9 cellular contexts compared by ENCODE assay signal in the genomic region with DNA sequence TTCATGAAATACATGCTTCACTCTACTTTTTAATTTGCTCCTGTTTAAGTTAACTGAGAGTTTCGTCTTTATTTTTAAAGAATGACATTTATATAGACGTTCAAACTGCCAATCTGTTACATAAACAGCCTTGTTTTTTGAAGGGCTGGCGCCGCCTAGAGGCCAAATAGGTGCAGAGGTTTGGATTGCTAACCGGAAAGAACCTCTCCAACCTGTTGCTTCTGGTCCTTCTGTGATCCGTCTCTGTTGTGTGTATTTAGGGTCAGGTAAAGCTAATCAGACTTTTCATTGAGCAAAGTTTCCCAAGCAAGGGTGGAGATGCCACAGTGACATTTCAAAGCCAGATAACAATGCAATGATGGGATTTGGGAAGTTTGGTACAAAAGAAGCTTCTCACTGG. TPM values are rescaled to one million over a fixed set of nuclear protein-coding genes. Genes with fewer than 3 reads are reported as not detected.
DNase-seq lines count a peak whose midpoint lies in the region; ATAC-seq, FAIRE-seq and TF ChIP-seq lines count a peak whose summit lies in the region.
"Had no signal": no experiment of that assay in that cellular context is flagged by ENCODE, and none has a peak within 500 bp of the region (broad histone marks: within the 10 kb centered on the region; RNA-seq: fewer than 3 reads in every experiment).

No MANE protein-coding gene starts in this region.

- TF ChIP-seq CTCF in CD4-positive, alpha-beta T cell (IDR thresholded peaks at IDR 0.05) = peak; percentile 85
- peak; percentile 85 to 97 for TF ChIP-seq CTCF in endothelial cell of umbilical vein (IDR thresholded peaks at IDR 0.05; ENCODE audit: extremely low read depth in 1 of 2, insufficient read depth in 1 of 2, low read depth in 1 of 2, low read length in 2 of 2)

- CTCF ChIA-PET in CD4-positive, alpha-beta T cell (lab: Charles Lee) = interaction anchor here (0.7 to 1.2 kb wide), 4 partner anchors 14 to 1114 kb away, joined by 3 to 5 read pairs (median 3); no protein-coding TSS in a partner anchor
- CTCF ChIA-PET in activated CD8-positive, alpha-beta memory T cell treated with anti-CD3 and anti-CD28 coated beads, Interleukin-2, amount 10 ng/mL, durations not matched to agents 7 days and 5 days (lab: Charles Lee) = interaction anchor here (0.7 to 3.1 kb wide), 8 partner anchors 8 to 301 kb away, joined by 3 to 30 read pairs (median 8); no protein-coding TSS in a partner anchor
- CTCF ChIA-PET in endothelial cell of umbilical vein (lab: Charles Lee) = interaction anchor here (0.6 to 6.0 kb wide), 28 partner anchors 9 to 1482 kb away, joined by 3 to 227 read pairs (median 6); partner anchors contain the start of gene GLIS3

- no peaks in the 10 kb centered on the region for H3K36me3 ChIP-seq in endothelial cell of umbilical vein (ENCODE audit: control insufficient read depth in 2 of 2, extremely low read depth in 1 of 2, insufficient read depth in 2 of 2, low read length in 2 of 2)

- no peaks in the 10 kb centered on the region for H3K79me2 ChIP-seq in endothelial cell of umbilical vein (ENCODE audit: control insufficient read depth, insufficient read depth, low read length)

- intact Hi-C loops in CD4-positive, alpha-beta T cell (cut with DNase I, micrococcal nuclease) = loop anchor here (1.0 to 10.0 kb wide), 6 partner anchors 24 to 1483 kb away; no protein-coding TSS in a partner anchor
- intact Hi-C loops in endothelial cell of umbilical vein (cut with micrococcal nuclease) = loop anchor here (1.0 to 10.0 kb wide), 5 partner anchors 24 to 865 kb away; no protein-coding TSS in a partner anchor

- no peaks in the 10 kb centered on the region for H4K20me1 ChIP-seq in endothelial cell of umbilical vein (replicated peaks; ENCODE audit: control insufficient read depth, extremely low read depth, insufficient read depth, low read length)

- H3K4me1 ChIP-seq in endothelial cell of umbilical vein (ENCODE audit: control insufficient read depth, extremely low read depth, insufficient read depth, low read length) = peaks cover 6% of the 10 kb centered on the region

- H3K9ac ChIP-seq in endothelial cell of umbilical vein (replicated peaks; ENCODE audit: extremely low read depth, insufficient read depth, low read length) = no peak overlapping the region

- no peaks in the 10 kb centered on the region for H3K36me3 Mint-ChIP-seq in CD4-positive, alpha-beta T cell (ENCODE audit: low read depth)
- no peaks in the 10 kb centered on the region for H3K36me3 Mint-ChIP-seq in activated CD8-positive, alpha-beta memory T cell treated with anti-CD3 and anti-CD28 coated beads, Interleukin-2, amount 10 ng/mL, durations not matched to agents 7 days and 5 days

- no peak overlapping the region for H3K4me3 ChIP-seq in endothelial cell of umbilical vein (replicated peaks in 1 of 3; ENCODE audit: insufficient read depth in 1 of 3, low read depth in 1 of 3, low read length in 3 of 3)

- peaks cover 7% of the 10 kb centered on the region for H3K4me1 Mint-ChIP-seq in CD4-positive, alpha-beta T cell (ENCODE audit: low read depth)
- peaks cover 3% of the 10 kb centered on the region for H3K4me1 Mint-ChIP-seq in activated CD8-positive, alpha-beta memory T cell treated with anti-CD3 and anti-CD28 coated beads, Interleukin-2, amount 10 ng/mL, durations not matched to agents 7 days and 5 days

- POLR2A ChIA-PET in CD4-positive, alpha-beta T cell (lab: Charles Lee) = no interaction called here
- POLR2A ChIA-PET in endothelial cell of umbilical vein (lab: Charles Lee) = no interaction called here

- H3K9me3 ChIP-seq in CD4-positive, alpha-beta T cell (ENCODE audit: control insufficient read depth, low read length) = no peaks in the 10 kb centered on the region
- no peaks in the 10 kb centered on the region for H3K9me3 ChIP-seq in endothelial cell of umbilical vein (replicated peaks; ENCODE audit: control insufficient read depth, insufficient read depth, low read length)

- H3K9me1 ChIP-seq in endothelial cell of umbilical vein (replicated peaks; ENCODE audit: control insufficient read depth, extremely low read depth, insufficient read depth, low read length) = no peaks in the 10 kb centered on the region

- no TSS peak for BruUV-seq in endothelial cell of umbilical vein (replicated peaks; lab: Mats Ljungman, UMichigan)

- H3K27me3 Mint-ChIP-seq in CD4-positive, alpha-beta T cell = no peaks in the 10 kb centered on the region
- H3K27me3 Mint-ChIP-seq in activated CD8-positive, alpha-beta memory T cell treated with anti-CD3 and anti-CD28 coated beads, Interleukin-2, amount 10 ng/mL, durations not matched to agents 7 days and 5 days = no peaks in the 10 kb centered on the region

- peak; percentile 94 for ATAC-seq in CD4-positive, alpha-beta T cell (ENCODE audit: poor library complexity)
- ATAC-seq in GM19395 (IDR thresholded peaks at IDR 0.05; ENCODE audit: unreplicated experiment) = peak; percentile 86
- ATAC-seq in activated CD8-positive, alpha-beta memory T cell treated with anti-CD3 and anti-CD28 coated beads, Interleukin-2, amount 10 ng/mL, durations not matched to agents 7 days and 5 days = peak; percentile 86

- no peaks in the 10 kb centered on the region for H3K27me3 ChIP-seq in CD4-positive, alpha-beta T cell (ENCODE audit: control insufficient read depth, insufficient read depth, low read length)
- no peaks in the 10 kb centered on the region for H3K27me3 ChIP-seq in endothelial cell of umbilical vein (ENCODE audit: control insufficient read depth in 2 of 2, insufficient read depth in 2 of 2, low read length in 2 of 2)

- no peaks in the 10 kb centered on the region for H3K9me3 Mint-ChIP-seq in CD4-positive, alpha-beta T cell
- no peaks in the 10 kb centered on the region for H3K9me3 Mint-ChIP-seq in activated CD8-positive, alpha-beta memory T cell treated with anti-CD3 and anti-CD28 coated beads, Interleukin-2, amount 10 ng/mL, durations not matched to agents 7 days and 5 days (ENCODE audit: low read depth)

- TF ChIP-seq POLR2A in endothelial cell of umbilical vein (IDR thresholded peaks at IDR 0.05; ENCODE audit: low read depth, low read length) = no peak

- dilution Hi-C loops in endothelial cell of umbilical vein (cut with MboI; ENCODE audit: extremely low pct_ligation_motif_present, low sequenced_read_pairs) = no loop called here

- peak overlapping the region; percentile 26 for H3K4me3 Mint-ChIP-seq in CD4-positive, alpha-beta T cell
- no peak overlapping the region for H3K4me3 Mint-ChIP-seq in activated CD8-positive, alpha-beta memory T cell treated with anti-CD3 and anti-CD28 coated beads, Interleukin-2, amount 10 ng/mL, durations not matched to agents 7 days and 5 days

- no peak overlapping the region for H3K27ac ChIP-seq in CD4-positive, alpha-beta T cell (ENCODE audit: low read depth, low read length)
- H3K27ac ChIP-seq in endothelial cell of umbilical vein (ENCODE audit: insufficient read depth, low read depth, low read length) = no peak overlapping the region

- peak overlapping the region; percentile 44 for H3K27ac Mint-ChIP-seq in CD4-positive, alpha-beta T cell
- peak overlapping the region; percentile 66 for H3K27ac Mint-ChIP-seq in activated CD8-positive, alpha-beta memory T cell treated with anti-CD3 and anti-CD28 coated beads, Interleukin-2, amount 10 ng/mL, durations not matched to agents 7 days and 5 days

- DNase-seq in CD4-positive, alpha-beta T cell = peak; percentile 65 to 80 (median 74)
- DNase-seq in HK-2 (ENCODE audit: unreplicated experiment) (peak; percentile 69), NOMO-1 (lab: John Stamatoyannopoulos, UW; ENCODE audit: unreplicated experiment in 2 of 2) (peak; percentile 26 to 52), endothelial cell of umbilical vein (ENCODE audit: low read depth, low spot score) (peak; percentile 86), myocyte (ENCODE audit: low read depth) (peak; percentile 84)
- peak; percentile 85 for DNase-seq in activated CD8-positive, alpha-beta memory T cell treated with anti-CD3 and anti-CD28 coated beads, Interleukin-2, amount 10 ng/mL, durations not matched to agents 7 days and 5 days
- DNase-seq in stimulated activated CD8-positive, alpha-beta memory T cell treated with anti-CD3 and anti-CD28 coated beads, Interleukin-7, amount 100 ng/mL, for 24 hours (ENCODE audit: low read depth) = peak; percentile 68

- no peak overlapping the region for H3K4me2 ChIP-seq in endothelial cell of umbilical vein (ENCODE audit: insufficient read depth, low read length)

- FAIRE-seq in endothelial cell of umbilical vein (lab: Jason Lieb, UNC) = peak; percentile 97
- FAIRE-seq: TTC549 had no signal

- no peak overlapping the region for H2AFZ ChIP-seq in endothelial cell of umbilical vein (ENCODE audit: low read depth, low read length)

TF ChIP-seq in endothelial cell of umbilical vein, 7 proteins besides CTCF, POLR2A, EP300 and RAD21:
- TF ChIP-seq FOS (IDR thresholded peaks at IDR 0.05; ENCODE audit: borderline replicate concordance, insufficient read depth, low read length) = no peak
- TF ChIP-seq EZH2 (IDR thresholded peaks at IDR 0.05; ENCODE audit: borderline replicate concordance, low read depth, low read length, severe bottlenecking) = no peak
- no peak for TF ChIP-seq POLR2AphosphoS5 (IDR thresholded peaks at IDR 0.05; ENCODE audit: insufficient read depth, low read depth, low read length)
- no peak for TF ChIP-seq MAX (IDR thresholded peaks at IDR 0.05; ENCODE audit: insufficient read depth, insufficient read length)
- no peak for TF ChIP-seq GATA2 (IDR thresholded peaks at IDR 0.05; ENCODE audit: insufficient read depth, insufficient read length, low read depth, low read length)
- no peak for TF ChIP-seq JUN (IDR thresholded peaks at IDR 0.05; ENCODE audit: borderline replicate concordance, insufficient read depth, insufficient read length, low read depth)
- no peak for TF ChIP-seq MYC (IDR thresholded peaks at IDR 0.05; ENCODE audit: low read depth, low read length)
TF ChIP-seq in endothelial cell of umbilical vein: peak in this region for 0.

RNA-seq across cellular contexts. Expression of gene GLIS3, which starts 39.5 kb away (rescaled TPM):
- 1 to 10 TPM; 3.1 to 3.2 TPM for total RNA-seq in CD4-positive, alpha-beta T cell
- under 1 TPM in 1 of 2 experiments, not detected in 1; 0.30 TPM for total RNA-seq in activated CD8-positive, alpha-beta memory T cell treated with anti-CD3 and anti-CD28 coated beads, Interleukin-2, amount 10 ng/mL, durations not matched to agents 7 days and 5 days
- 7.6 and 8.4 TPM in 2 replicates for total RNA-seq in endothelial cell of umbilical vein
- 1.8 and 2.1 TPM in 2 replicates for polyA plus RNA-seq in endothelial cell of umbilical vein
- polyA plus RNA-seq in endothelial cell of umbilical vein (2011; cell fraction: cytosol; rRNA removed) = 1.6 and 1.8 TPM in 2 replicates
- 10.0 and 14.9 TPM in 2 replicates for polyA plus RNA-seq in endothelial cell of umbilical vein (2011; cell fraction: nucleus; rRNA removed)
- 1.8 and 2.3 TPM in 2 replicates for polyA plus RNA-seq in endothelial cell of umbilical vein (2012)
- 30.4 and 49.0 TPM in 2 replicates for polyA minus RNA-seq in endothelial cell of umbilical vein
- 4.6 TPM for polyA minus RNA-seq in endothelial cell of umbilical vein (2011; cell fraction: cytosol; rRNA and poly(A)+ RNA removed)
- 84.3 and 103 TPM in 2 replicates for polyA minus RNA-seq in endothelial cell of umbilical vein (2011; cell fraction: nucleus; rRNA and poly(A)+ RNA removed)
- 2.6 and 3.2 TPM in 2 replicates for total RNA-seq in myocyte
- 5.7 TPM for polyA plus RNA-seq in myocyte (2012)
